Comparison of ENCODE assay signal across 8 cellular contexts in the genomic region with DNA sequence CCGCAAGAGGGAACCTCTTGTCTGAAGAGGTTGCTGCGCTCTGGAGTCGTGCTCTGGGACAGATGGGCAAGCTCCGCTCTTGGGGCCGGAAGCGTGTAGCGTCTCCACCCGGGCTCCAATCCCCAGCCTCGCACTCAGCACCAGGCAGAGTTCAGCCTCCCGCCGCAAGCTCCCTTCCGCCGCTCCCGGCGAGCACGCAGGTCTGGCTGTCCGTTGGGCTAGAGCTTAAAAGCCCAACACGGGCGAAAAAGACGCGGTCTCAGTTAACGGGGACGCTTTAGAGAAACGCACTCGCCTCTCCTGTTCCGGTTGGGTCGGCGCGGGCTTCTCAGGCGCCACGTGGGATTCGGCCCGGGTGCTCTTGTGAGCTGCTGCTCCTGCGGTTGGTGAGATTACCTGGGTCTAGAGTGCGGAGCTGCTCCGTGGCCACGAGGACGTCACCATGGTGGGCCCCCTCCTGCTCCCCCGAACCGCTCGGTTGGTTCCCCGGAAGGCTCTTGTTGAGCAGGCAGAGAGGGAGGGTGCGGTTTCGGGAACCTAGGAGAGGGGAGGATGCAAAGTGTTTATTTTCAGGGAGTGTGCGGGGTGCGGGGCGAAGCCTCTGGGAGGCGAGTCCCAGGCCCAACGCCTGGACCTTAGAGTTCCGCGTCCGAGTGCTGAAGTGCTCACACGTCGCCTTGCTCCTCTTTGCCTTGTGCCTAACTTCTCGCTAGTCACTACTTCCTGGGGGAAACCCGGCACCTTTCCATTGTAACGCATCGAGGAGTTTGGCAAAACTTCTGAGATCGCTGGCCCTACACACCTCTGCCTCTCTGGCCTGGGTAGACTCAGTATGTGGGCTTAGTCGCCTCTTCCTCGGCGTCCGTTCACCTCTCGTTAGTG. TPM values are rescaled to one million over a fixed set of nuclear protein-coding genes. Genes with fewer than 3 reads are reported as not detected.
DNase-seq lines count a peak whose midpoint lies in the region; ATAC-seq, FAIRE-seq and TF ChIP-seq lines count a peak whose summit lies in the region.

Gene TMA16 (plus strand): TSS at position 331 of the 882 bp plus-strand sequence. CDS start 112 bp downstream, at position 443.

- peaks cover 2% of the 10 kb centered on the region for H3K36me3 Mint-ChIP-seq in progenitor cell of endocrine pancreas (ENCODE audit: insufficient read depth)

- ATAC-seq in HG02798 (IDR thresholded peaks at IDR 0.05; ENCODE audit: poor library complexity, unreplicated experiment): peak; percentile 93
- peak; percentile 96 for ATAC-seq in left cardiac atrium

- peaks cover 14% of the 10 kb centered on the region for H3K4me1 Mint-ChIP-seq in progenitor cell of endocrine pancreas (ENCODE audit: low read depth)

- TF ChIP-seq CTCF in progenitor cell of endocrine pancreas (IDR thresholded peaks at IDR 0.05; ENCODE audit: unreplicated experiment): no peak

- no peaks in the 10 kb centered on the region for H3K9me3 Mint-ChIP-seq in progenitor cell of endocrine pancreas (ENCODE audit: low read depth)

- H3K27ac Mint-ChIP-seq in progenitor cell of endocrine pancreas: peak within 1 kb of the TSS; percentile 98

- intact Hi-C loops in left cardiac atrium (cut with DNase I): no loop called here

- TF ChIP-seq POLR2A in GM12891 (IDR thresholded peaks at IDR 0.05; ENCODE audit: low read depth, low read length): peak; percentile 95

- peak within 1 kb of the TSS; percentile 96 for H3K4me3 Mint-ChIP-seq in progenitor cell of endocrine pancreas (ENCODE audit: low read depth)

- FAIRE-seq in GM12891 (lab: Jason Lieb, UNC): peak; percentile 97

- peak; percentile 61 for DNase-seq in GM12891 (ENCODE audit: insufficient read length, low spot score)
- DNase-seq in NCI-H1436 (lab: John Stamatoyannopoulos, UW): peak; percentile 90
- DNase-seq in T-helper 1 cell: peak; percentile 47 to 93 (median 62)
- DNase-seq in amniotic epithelial cell (ENCODE audit: low read depth): peak; percentile 95
- DNase-seq in left cardiac atrium: peak; percentile 90
- DNase-seq in progenitor cell of endocrine pancreas (ENCODE audit: low spot score, unreplicated experiment): peak; percentile 71
- DNase-seq in ureter (ENCODE audit: low spot score): peak; percentile 87

- H3K27me3 Mint-ChIP-seq in progenitor cell of endocrine pancreas: no peaks in the 10 kb centered on the region

TF ChIP-seq in GM12891, 5 proteins besides CTCF, POLR2A, EP300 and RAD21:
- TF ChIP-seq SPI1 (IDR thresholded peaks at IDR 0.05; ENCODE audit: low read depth, low read length) (no peak), POU2F2 (IDR thresholded peaks at IDR 0.05; ENCODE audit: low read depth, low read length) (peak; percentile 81), POLR2AphosphoS5 (IDR thresholded peaks at IDR 0.05; ENCODE audit: low read depth, low read length) (peak; percentile 89), TAF1 (IDR thresholded peaks at IDR 0.05; ENCODE audit: low read depth, low read length) (peak; percentile 98), PAX5 (IDR thresholded peaks at IDR 0.05; ENCODE audit: insufficient read depth, low read length, severe bottlenecking) (peak; percentile 42)

RNA-seq across cellular contexts. Expression of gene TMA16, which starts in this region (rescaled TPM):
- polyA plus RNA-seq in GM12891 (2012; ENCODE audit: low read depth, missing spikeins): 53.0 TPM
- total RNA-seq in left cardiac atrium (10 to 100 TPM; 10.2 to 19.6 TPM), progenitor cell of endocrine pancreas (22.2 and 27.1 TPM in 2 replicates), ureter (33.9 TPM)

Comparison
In these comparisons a context has a peak if more than half of its experiments do, and no peak if none do; other contexts are left out.
1. Peak in every context shown above with its lines: DNase-seq and ATAC-seq.